Comparison of ENCODE assay signal across 1 cellular context in the genomic region with DNA sequence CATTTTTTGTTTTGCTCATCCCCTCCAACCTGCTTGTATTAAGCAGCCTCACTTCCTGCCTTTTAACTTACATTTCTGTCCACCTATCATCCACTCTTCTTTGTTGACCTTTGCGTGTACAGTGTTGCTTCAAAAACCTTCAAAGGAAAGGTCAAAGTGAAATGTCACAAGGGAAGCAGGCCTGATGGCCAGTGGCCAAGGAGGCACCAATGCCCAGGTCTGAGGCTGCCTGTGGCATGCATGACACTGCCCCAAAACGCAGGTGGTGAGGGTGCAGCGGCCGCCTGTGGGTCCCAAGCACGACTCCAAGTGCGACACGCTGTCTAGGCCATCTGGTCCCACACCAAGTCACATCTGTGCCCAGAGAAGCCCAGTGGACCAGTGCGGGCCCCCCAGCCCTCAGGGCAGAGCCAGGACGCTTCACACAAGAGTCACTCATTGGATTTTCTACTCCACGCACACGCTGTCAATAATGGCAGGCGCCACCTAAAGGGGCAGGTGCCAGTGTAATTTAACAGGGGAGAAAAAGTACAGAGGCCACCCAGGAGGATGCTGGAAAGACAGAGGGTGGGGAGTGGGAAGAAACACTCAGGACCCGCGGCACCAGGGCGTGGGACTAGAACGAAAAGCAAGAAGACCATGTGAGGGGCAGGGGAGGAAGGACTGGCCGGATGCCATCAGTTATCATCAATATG.
TF ChIP-seq lines count a peak whose summit lies in the region.

No MANE protein-coding gene starts in this region.

TF ChIP-seq in HepG2, 621 proteins besides CTCF, POLR2A, EP300 and RAD21 (continued from another document and continues in another):
- TF ChIP-seq, protein P1, sequence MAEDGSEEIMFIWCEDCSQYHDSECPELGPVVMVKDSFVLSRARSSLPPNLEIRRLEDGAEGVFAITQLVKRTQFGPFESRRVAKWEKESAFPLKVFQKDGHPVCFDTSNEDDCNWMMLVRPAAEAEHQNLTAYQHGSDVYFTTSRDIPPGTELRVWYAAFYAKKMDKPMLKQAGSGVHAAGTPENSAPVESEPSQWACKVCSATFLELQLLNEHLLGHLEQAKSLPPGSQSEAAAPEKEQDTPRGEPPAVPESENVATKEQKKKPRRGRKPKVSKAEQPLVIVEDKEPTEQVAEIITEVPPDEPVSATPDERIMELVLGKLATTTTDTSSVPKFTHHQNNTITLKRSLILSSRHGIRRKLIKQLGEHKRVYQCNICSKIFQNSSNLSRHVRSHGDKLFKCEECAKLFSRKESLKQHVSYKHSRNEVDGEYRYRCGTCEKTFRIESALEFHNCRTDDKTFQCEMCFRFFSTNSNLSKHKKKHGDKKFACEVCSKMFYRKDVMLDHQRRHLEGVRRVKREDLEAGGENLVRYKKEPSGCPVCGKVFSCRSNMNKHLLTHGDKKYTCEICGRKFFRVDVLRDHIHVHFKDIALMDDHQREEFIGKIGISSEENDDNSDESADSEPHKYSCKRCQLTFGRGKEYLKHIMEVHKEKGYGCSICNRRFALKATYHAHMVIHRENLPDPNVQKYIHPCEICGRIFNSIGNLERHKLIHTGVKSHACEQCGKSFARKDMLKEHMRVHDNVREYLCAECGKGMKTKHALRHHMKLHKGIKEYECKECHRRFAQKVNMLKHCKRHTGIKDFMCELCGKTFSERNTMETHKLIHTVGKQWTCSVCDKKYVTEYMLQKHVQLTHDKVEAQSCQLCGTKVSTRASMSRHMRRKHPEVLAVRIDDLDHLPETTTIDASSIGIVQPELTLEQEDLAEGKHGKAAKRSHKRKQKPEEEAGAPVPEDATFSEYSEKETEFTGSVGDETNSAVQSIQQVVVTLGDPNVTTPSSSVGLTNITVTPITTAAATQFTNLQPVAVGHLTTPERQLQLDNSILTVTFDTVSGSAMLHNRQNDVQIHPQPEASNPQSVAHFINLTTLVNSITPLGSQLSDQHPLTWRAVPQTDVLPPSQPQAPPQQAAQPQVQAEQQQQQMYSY (CRISPR knock-in tag; IDR thresholded peaks at IDR 0.05), result no peak
- TF ChIP-seq ZNF12 (CRISPR knock-in tag; IDR thresholded peaks at IDR 0.05) (no peak), TAF15 (IDR thresholded peaks at IDR 0.05; ENCODE audit: low read depth, low read length, poor library complexity, severe bottlenecking) (no peak), NCOA2 (CRISPR knock-in tag; IDR thresholded peaks at IDR 0.05) (peak; percentile 92), HNRNPK (IDR thresholded peaks at IDR 0.05; ENCODE audit: low read depth, low read length, poor library complexity, severe bottlenecking) (no peak), SRF (IDR thresholded peaks at IDR 0.05; ENCODE audit: low read depth, low read length) (no peak), TARDBP (CRISPR knock-in tag; IDR thresholded peaks at IDR 0.05) (0 out of 2 replicates have a peak, but pooled peaks have one; percentile 60), SMYD3 (CRISPR knock-in tag; IDR thresholded peaks at IDR 0.05) (no peak), MIER2 (CRISPR knock-in tag; IDR thresholded peaks at IDR 0.05) (no peak), LCORL (IDR thresholded peaks at IDR 0.05) (no peak), LCORL (CRISPR knock-in tag; IDR thresholded peaks at IDR 0.05) (peak; percentile 89), ZNF326 (CRISPR knock-in tag; IDR thresholded peaks at IDR 0.05; ENCODE audit: borderline replicate concordance) (no peak), ZNF883 (CRISPR knock-in tag; IDR thresholded peaks at IDR 0.05; ENCODE audit: not compliant biosample characterization) (no peak), ZFY (CRISPR knock-in tag; IDR thresholded peaks at IDR 0.05) (no peak), SALL1 (CRISPR knock-in tag; IDR thresholded peaks at IDR 0.05) (peak; percentile 97), ELF1 (CRISPR knock-in tag; IDR thresholded peaks at IDR 0.05) (peak; percentile 66), ZBTB20 (CRISPR knock-in tag; IDR thresholded peaks at IDR 0.05; ENCODE audit: borderline replicate concordance, low read depth) (peak; percentile 99; the same call in 1 of the 2 replicates), XRCC5 (optimal IDR thresholded peaks at IDR 0.05; ENCODE audit: low read length) (no peak), SOX13 (IDR thresholded peaks at IDR 0.05) (peak; percentile 83; the same call in 1 of the 2 replicates), SOX13 (CRISPR knock-in tag; conservative IDR thresholded peaks at IDR 0.05 in 1 of 2, IDR thresholded peaks at IDR 0.05 in 1 of 2) (peak in 1 of 2 experiments; percentile 93; a peak in 2 of 4 replicates), ASH2L (IDR thresholded peaks at IDR 0.05; ENCODE audit: insufficient read length, low read depth, low read length) (peak; percentile 73), ZNF136 (CRISPR knock-in tag; IDR thresholded peaks at IDR 0.05; ENCODE audit: low read depth) (no peak), NCOA5 (CRISPR knock-in tag; IDR thresholded peaks at IDR 0.05) (no peak), GTF3A (CRISPR knock-in tag; conservative IDR thresholded peaks at IDR 0.05) (no peak), KLF16 (CRISPR knock-in tag; IDR thresholded peaks at IDR 0.05) (peak in 1 of 2 experiments; percentile 55; a peak in 1 of 4 replicates), SKI (IDR thresholded peaks at IDR 0.05; ENCODE audit: partially characterized antibody) (peak; percentile 63), RARG (CRISPR knock-in tag; IDR thresholded peaks at IDR 0.05; ENCODE audit: low read depth) (no peak), GABPB1 (CRISPR knock-in tag; IDR thresholded peaks at IDR 0.05) (peak; percentile 46), ZNF30 (CRISPR knock-in tag; IDR thresholded peaks at IDR 0.05) (no peak), ZBTB3 (CRISPR knock-in tag; IDR thresholded peaks at IDR 0.05; ENCODE audit: borderline replicate concordance, low read depth) (no peak)
- TF ChIP-seq, protein P2, sequence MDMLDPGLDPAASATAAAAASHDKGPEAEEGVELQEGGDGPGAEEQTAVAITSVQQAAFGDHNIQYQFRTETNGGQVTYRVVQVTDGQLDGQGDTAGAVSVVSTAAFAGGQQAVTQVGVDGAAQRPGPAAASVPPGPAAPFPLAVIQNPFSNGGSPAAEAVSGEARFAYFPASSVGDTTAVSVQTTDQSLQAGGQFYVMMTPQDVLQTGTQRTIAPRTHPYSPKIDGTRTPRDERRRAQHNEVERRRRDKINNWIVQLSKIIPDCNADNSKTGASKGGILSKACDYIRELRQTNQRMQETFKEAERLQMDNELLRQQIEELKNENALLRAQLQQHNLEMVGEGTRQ (IDR thresholded peaks at IDR 0.05; ENCODE audit: low read depth, low read length), result no peak
- TF ChIP-seq, protein P2 (CRISPR knock-in tag; IDR thresholded peaks at IDR 0.05; ENCODE audit: borderline replicate concordance), result no peak
- TF ChIP-seq, protein P3, sequence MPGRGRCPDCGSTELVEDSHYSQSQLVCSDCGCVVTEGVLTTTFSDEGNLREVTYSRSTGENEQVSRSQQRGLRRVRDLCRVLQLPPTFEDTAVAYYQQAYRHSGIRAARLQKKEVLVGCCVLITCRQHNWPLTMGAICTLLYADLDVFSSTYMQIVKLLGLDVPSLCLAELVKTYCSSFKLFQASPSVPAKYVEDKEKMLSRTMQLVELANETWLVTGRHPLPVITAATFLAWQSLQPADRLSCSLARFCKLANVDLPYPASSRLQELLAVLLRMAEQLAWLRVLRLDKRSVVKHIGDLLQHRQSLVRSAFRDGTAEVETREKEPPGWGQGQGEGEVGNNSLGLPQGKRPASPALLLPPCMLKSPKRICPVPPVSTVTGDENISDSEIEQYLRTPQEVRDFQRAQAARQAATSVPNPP (CRISPR knock-in tag; IDR thresholded peaks at IDR 0.05), result no peak
- TF ChIP-seq, protein P4, sequence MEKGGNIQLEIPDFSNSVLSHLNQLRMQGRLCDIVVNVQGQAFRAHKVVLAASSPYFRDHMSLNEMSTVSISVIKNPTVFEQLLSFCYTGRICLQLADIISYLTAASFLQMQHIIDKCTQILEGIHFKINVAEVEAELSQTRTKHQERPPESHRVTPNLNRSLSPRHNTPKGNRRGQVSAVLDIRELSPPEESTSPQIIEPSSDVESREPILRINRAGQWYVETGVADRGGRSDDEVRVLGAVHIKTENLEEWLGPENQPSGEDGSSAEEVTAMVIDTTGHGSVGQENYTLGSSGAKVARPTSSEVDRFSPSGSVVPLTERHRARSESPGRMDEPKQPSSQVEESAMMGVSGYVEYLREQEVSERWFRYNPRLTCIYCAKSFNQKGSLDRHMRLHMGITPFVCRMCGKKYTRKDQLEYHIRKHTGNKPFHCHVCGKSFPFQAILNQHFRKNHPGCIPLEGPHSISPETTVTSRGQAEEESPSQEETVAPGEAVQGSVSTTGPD (CRISPR knock-in tag; IDR thresholded peaks at IDR 0.05), result no peak
- TF ChIP-seq, protein P5, sequence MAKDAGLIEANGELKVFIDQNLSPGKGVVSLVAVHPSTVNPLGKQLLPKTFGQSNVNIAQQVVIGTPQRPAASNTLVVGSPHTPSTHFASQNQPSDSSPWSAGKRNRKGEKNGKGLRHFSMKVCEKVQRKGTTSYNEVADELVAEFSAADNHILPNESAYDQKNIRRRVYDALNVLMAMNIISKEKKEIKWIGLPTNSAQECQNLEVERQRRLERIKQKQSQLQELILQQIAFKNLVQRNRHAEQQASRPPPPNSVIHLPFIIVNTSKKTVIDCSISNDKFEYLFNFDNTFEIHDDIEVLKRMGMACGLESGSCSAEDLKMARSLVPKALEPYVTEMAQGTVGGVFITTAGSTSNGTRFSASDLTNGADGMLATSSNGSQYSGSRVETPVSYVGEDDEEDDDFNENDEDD (CRISPR knock-in tag; IDR thresholded peaks at IDR 0.05; ENCODE audit: borderline replicate concordance), result no peak
- TF ChIP-seq, protein P6, sequence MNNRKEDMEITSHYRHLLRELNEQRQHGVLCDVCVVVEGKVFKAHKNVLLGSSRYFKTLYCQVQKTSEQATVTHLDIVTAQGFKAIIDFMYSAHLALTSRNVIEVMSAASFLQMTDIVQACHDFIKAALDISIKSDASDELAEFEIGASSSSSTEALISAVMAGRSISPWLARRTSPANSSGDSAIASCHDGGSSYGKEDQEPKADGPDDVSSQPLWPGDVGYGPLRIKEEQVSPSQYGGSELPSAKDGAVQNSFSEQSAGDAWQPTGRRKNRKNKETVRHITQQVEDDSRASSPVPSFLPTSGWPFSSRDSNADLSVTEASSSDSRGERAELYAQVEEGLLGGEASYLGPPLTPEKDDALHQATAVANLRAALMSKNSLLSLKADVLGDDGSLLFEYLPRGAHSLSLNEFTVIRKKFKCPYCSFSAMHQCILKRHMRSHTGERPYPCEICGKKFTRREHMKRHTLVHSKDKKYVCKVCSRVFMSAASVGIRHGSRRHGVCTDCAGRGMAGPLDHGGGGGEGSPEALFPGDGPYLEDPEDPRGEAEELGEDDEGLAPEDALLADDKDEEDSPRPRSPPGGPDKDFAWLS (CRISPR knock-in tag; IDR thresholded peaks at IDR 0.05; ENCODE audit: borderline replicate concordance), result no peak
- TF ChIP-seq, protein P7, sequence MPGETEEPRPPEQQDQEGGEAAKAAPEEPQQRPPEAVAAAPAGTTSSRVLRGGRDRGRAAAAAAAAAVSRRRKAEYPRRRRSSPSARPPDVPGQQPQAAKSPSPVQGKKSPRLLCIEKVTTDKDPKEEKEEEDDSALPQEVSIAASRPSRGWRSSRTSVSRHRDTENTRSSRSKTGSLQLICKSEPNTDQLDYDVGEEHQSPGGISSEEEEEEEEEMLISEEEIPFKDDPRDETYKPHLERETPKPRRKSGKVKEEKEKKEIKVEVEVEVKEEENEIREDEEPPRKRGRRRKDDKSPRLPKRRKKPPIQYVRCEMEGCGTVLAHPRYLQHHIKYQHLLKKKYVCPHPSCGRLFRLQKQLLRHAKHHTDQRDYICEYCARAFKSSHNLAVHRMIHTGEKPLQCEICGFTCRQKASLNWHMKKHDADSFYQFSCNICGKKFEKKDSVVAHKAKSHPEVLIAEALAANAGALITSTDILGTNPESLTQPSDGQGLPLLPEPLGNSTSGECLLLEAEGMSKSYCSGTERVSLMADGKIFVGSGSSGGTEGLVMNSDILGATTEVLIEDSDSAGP (CRISPR knock-in tag; IDR thresholded peaks at IDR 0.05; ENCODE audit: borderline replicate concordance), result peak; percentile 29; the same call in 1 of the 2 replicates
- TF ChIP-seq, protein P8, sequence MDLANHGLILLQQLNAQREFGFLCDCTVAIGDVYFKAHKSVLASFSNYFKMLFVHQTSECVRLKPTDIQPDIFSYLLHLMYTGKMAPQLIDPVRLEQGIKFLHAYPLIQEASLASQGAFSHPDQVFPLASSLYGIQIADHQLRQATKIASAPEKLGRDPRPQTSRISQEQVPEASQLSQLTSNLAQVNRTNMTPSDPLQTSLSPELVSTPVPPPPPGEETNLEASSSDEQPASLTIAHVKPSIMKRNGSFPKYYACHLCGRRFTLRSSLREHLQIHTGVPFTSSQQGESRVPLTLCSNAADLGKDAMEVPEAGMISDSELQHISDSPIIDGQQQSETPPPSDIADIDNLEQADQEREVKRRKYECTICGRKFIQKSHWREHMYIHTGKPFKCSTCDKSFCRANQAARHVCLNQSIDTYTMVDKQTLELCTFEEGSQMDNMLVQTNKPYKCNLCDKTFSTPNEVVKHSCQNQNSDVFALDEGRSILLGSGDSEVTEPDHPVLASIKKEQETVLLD (CRISPR knock-in tag; IDR thresholded peaks at IDR 0.05; ENCODE audit: low read depth), result no peak
- TF ChIP-seq, protein P9, sequence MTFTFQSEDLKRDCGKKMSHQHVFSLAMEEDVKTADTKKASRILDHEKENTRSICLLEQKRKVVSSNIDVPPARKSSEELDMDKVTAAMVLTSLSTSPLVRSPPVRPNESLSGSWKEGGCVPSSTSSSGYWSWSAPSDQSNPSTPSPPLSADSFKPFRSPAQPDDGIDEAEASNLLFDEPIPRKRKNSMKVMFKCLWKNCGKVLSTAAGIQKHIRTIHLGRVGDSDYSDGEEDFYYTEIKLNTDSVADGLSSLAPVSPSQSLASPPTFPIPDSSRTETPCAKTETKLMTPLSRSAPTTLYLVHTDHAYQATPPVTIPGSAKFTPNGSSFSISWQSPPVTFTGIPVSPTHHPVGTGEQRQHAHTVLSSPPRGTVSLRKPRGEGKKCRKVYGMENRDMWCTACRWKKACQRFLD (CRISPR knock-in tag; IDR thresholded peaks at IDR 0.05; ENCODE audit: borderline replicate concordance), result no peak
- TF ChIP-seq, protein P10, sequence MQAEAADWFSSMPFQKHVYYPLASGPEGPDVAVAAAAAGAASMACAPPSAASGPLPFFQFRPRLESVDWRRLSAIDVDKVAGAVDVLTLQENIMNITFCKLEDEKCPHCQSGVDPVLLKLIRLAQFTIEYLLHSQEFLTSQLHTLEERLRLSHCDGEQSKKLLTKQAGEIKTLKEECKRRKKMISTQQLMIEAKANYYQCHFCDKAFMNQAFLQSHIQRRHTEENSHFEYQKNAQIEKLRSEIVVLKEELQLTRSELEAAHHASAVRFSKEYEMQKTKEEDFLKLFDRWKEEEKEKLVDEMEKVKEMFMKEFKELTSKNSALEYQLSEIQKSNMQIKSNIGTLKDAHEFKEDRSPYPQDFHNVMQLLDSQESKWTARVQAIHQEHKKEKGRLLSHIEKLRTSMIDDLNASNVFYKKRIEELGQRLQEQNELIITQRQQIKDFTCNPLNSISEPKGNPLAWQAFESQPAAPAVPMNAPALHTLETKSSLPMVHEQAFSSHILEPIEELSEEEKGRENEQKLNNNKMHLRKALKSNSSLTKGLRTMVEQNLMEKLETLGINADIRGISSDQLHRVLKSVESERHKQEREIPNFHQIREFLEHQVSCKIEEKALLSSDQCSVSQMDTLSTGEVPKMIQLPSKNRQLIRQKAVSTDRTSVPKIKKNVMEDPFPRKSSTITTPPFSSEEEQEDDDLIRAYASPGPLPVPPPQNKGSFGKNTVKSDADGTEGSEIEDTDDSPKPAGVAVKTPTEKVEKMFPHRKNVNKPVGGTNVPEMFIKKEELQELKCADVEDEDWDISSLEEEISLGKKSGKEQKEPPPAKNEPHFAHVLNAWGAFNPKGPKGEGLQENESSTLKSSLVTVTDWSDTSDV (CRISPR knock-in tag; IDR thresholded peaks at IDR 0.05), result no peak
